ENCODE assay signal across 13 cellular contexts in genomic region chr4:158314756-158315487, GRCh38.
DNase-seq lines count a peak whose midpoint lies in the region; ATAC-seq, FAIRE-seq and TF ChIP-seq lines count a peak whose summit lies in the region.
"Had no signal": no experiment of that assay in that cellular context is flagged by ENCODE, and none has a peak within 500 bp of the region (broad histone marks: within the 10 kb centered on the region; RNA-seq: fewer than 3 reads in every experiment).

No MANE protein-coding gene starts in this region.

- no peak for FAIRE-seq in A549 (lab: Jason Lieb, UNC)
- FAIRE-seq: GM12891 had no signal

- TF ChIP-seq POLR2A in A549 (IDR thresholded peaks at IDR 0.05; ENCODE audit: low read length) (no peak), thyroid gland (IDR thresholded peaks at IDR 0.05) (no peak)

- peak; percentile 83 to 90 for ATAC-seq in A549

- TF ChIP-seq EP300 in A549 (IDR thresholded peaks at IDR 0.05) = peak in 1 of 2 experiments; percentile 30; a peak in 1 of 5 replicates

- H3K4me3 ChIP-seq in A549 (no peak overlapping the region), epithelial cell of esophagus (ENCODE audit: low read length) (no peak overlapping the region), thyroid gland (replicated peaks in 1 of 3) (no peak overlapping the region)
- H3K4me3 ChIP-seq: ovary had no signal

- H3K4me1 ChIP-seq in A549 (peaks cover 29% of the 10 kb centered on the region), thyroid gland (no peaks in the 10 kb centered on the region)

- H3K36me3 ChIP-seq in thyroid gland = no peaks in the 10 kb centered on the region
- H3K36me3 ChIP-seq: ovary had no signal

- POLR2A ChIA-PET in A549 (lab: Yijun Ruan, JAX) = no interaction called here

- H3K27me3 ChIP-seq in thyroid gland = no peaks in the 10 kb centered on the region
- H3K27me3 ChIP-seq: ovary had no signal

- intact Hi-C loops in thyroid gland (cut with DNase I) = no loop called here

- CTCF ChIA-PET in A549 (lab: Yijun Ruan, JAX) = interaction anchor here (1.1 kb wide), 1 partner anchor 54 kb away, joined by 4 read pairs; no protein-coding TSS in a partner anchor

- TF ChIP-seq RAD21 in A549 (conservative IDR thresholded peaks at IDR 0.05 in 1 of 2, IDR thresholded peaks at IDR 0.05 in 1 of 2) = no peak; a peak in 1 of 5 replicates

- peak overlapping the region; percentile 34; the same call in 2 of the 3 replicates for H3K4me2 ChIP-seq in A549

- peak; percentile 8 to 70 for DNase-seq in A549 (ENCODE audit: low read depth in 1 of 2, low spot score in 1 of 2)
- peak; percentile 89 for DNase-seq in M059J (ENCODE audit: low read depth)
- DNase-seq in epithelial cell of esophagus (ENCODE audit: low read depth) = peak; percentile 90
- peak; percentile 67 for DNase-seq in myocyte (ENCODE audit: low read depth)
- DNase-seq in NCI-H1417 (lab: John Stamatoyannopoulos, UW) = no peak
- DNase-seq in NCI-H82 treated with DMSO at 0.1 percent for 48 hours (lab: John Stamatoyannopoulos, UW; ENCODE audit: unreplicated experiment) = no peak
- DNase-seq in NCI-H2171 (lab: John Stamatoyannopoulos, UW) = no peak
- DNase-seq in thyroid gland = no peak
- DNase-seq: NCI-H1092 treated with DMSO at 0.1 percent for 48 hours; ovary; RPMI8226; stimulated activated CD8-positive, alpha-beta memory T cell treated with anti-CD3 and anti-CD28 coated beads, Interleukin-4, amount 100 ng/mL, for 48 hours had no signal

- peak overlapping the region; percentile 81 to 82 for H3K27ac ChIP-seq in A549
- H3K27ac ChIP-seq in thyroid gland = peak overlapping the region in 1 of 3 donors; percentile 28
- H3K27ac ChIP-seq: ovary had no signal

- H3K9me3 ChIP-seq in A549 (no peaks in the 10 kb centered on the region; the same call in 2 of the 3 replicates), thyroid gland (no peaks in the 10 kb centered on the region)
- H3K9me3 ChIP-seq: ovary had no signal

- 44% methylated on average over 5 of the region's 5 CpGs for WGBS in A549 (ENCODE audit: missing lambda C conversion rate)
- WGBS in thyroid gland, 2 donors = 73 to 77% methylated on average over 5 of the region's 5 CpGs

- no peak for TF ChIP-seq CTCF in A549 (IDR thresholded peaks at IDR 0.05)
- TF ChIP-seq CTCF in epithelial cell of esophagus (IDR thresholded peaks at IDR 0.05; ENCODE audit: insufficient read depth, low read depth, low read length, missing control alignments) = no peak
- TF ChIP-seq CTCF in thyroid gland (IDR thresholded peaks at IDR 0.05) = no peak

TF ChIP-seq in A549, 52 proteins besides CTCF, POLR2A, EP300 and RAD21:
- peak; percentile 77 for TF ChIP-seq JUNB (IDR thresholded peaks at IDR 0.05)
- TF ChIP-seq ESRRA (IDR thresholded peaks at IDR 0.05; ENCODE audit: borderline replicate concordance, low read length) = no peak
- peak; percentile 71 for TF ChIP-seq FOSL2 (IDR thresholded peaks at IDR 0.05)
- TF ChIP-seq FOSL2 (CRISPR knock-in tag; IDR thresholded peaks at IDR 0.05) = peak; percentile 87
- peak; percentile 47 to 67; a peak in 3 of 4 replicates for TF ChIP-seq CEBPB (IDR thresholded peaks at IDR 0.05)
- no peak for TF ChIP-seq NFE2L2 (conservative IDR thresholded peaks at IDR 0.05; ENCODE audit: low read length)
- TF ChIP-seq MAX (IDR thresholded peaks at IDR 0.05) = peak; percentile 53; the same call in 1 of the 2 replicates
- peak; percentile 80; the same call in 1 of the 2 replicates for TF ChIP-seq GATA3 (IDR thresholded peaks at IDR 0.05; ENCODE audit: borderline replicate concordance)
- TF ChIP-seq, protein P1, sequence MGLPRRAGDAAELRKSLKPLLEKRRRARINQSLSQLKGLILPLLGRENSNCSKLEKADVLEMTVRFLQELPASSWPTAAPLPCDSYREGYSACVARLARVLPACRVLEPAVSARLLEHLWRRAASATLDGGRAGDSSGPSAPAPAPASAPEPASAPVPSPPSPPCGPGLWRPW (IDR thresholded peaks at IDR 0.05) = peak; percentile 38; the same call in 1 of the 2 replicates
- 0 out of 3 replicates have a peak, but pooled peaks have one; percentile 10 for TF ChIP-seq SMC3 (IDR thresholded peaks at IDR 0.05)
- no peak for TF ChIP-seq HDAC2 (IDR thresholded peaks at IDR 0.05)
- TF ChIP-seq JUN (IDR thresholded peaks at IDR 0.05) = peak; percentile 35 to 55; a peak in 2 of 5 replicates
- TF ChIP-seq SREBF2 (IDR thresholded peaks at IDR 0.05) = no peak

Comparison
In these comparisons a context has a peak if more than half of its experiments do, and no peak if none do; other contexts are left out.
1. DNase-seq: peak in A549 (2 of 2), M059J (single experiment), epithelial cell of esophagus (single experiment) and myocyte (single experiment); none in NCI-H1417 (0 of 3), NCI-H82 treated with DMSO at 0.1 percent for 48 hours (single experiment), NCI-H2171 (single experiment) and thyroid gland (0 of 2).